9 cellular contexts compared by ENCODE assay signal in genomic region chr14:93044601-93045000, GRCh38.
DNase-seq lines count a peak whose midpoint lies in the region; ATAC-seq and TF ChIP-seq lines count a peak whose summit lies in the region.
"Had no signal": no experiment of that assay in that cellular context is flagged by ENCODE, and none has a peak within 500 bp of the region (broad histone marks: within the 10 kb centered on the region; RNA-seq: fewer than 3 reads in every experiment).

No MANE protein-coding gene starts in this region.

- H3K9me3 Mint-ChIP-seq in activated naive CD4-positive, alpha-beta T cell treated with anti-CD3 and anti-CD28 coated beads, Interleukin-2, amount 10 ng/mL, durations not matched to agents 7 days and 5 days: no peaks in the 10 kb centered on the region

- no peak for TF ChIP-seq CTCF in WERI-Rb-1 (IDR thresholded peaks at IDR 0.05; ENCODE audit: low read depth, low read length)

- peak; percentile 88 for DNase-seq in CD1c-positive myeloid dendritic cell (ENCODE audit: extremely low spot score)
- no peak for DNase-seq in WERI-Rb-1
- DNase-seq in DMS 273 treated with DMSO at 0.1 percent for 48 hours (lab: John Stamatoyannopoulos, UW): no peak
- DNase-seq in NCI-H510A treated with DMSO at 0.1 percent for 48 hours (lab: John Stamatoyannopoulos, UW): no peak
- DNase-seq in activated naive CD4-positive, alpha-beta T cell treated with anti-CD3 and anti-CD28 coated beads, Interleukin-2, amount 10 ng/mL, durations not matched to agents 7 days and 5 days: no peak
- DNase-seq in hypothalamus (lab: John Stamatoyannopoulos, UW): no peak
- DNase-seq: stimulated activated CD4-positive, alpha-beta T cell treated with anti-CD3 and anti-CD28 coated beads, Interleukin-4, amount 100 ng/mL, for 4 hours had no signal

- no peak overlapping the region for H3K4me3 Mint-ChIP-seq in activated naive CD4-positive, alpha-beta T cell treated with anti-CD3 and anti-CD28 coated beads, Interleukin-2, amount 10 ng/mL, durations not matched to agents 7 days and 5 days

- H3K36me3 ChIP-seq in WERI-Rb-1 (no peaks in the 10 kb centered on the region), mucosa of rectum (ENCODE audit: control insufficient read depth in 2 of 2, insufficient read depth in 2 of 2, low read length in 2 of 2) (no peaks in the 10 kb centered on the region)

- H3K9ac ChIP-seq in mucosa of rectum (ENCODE audit: low read depth in 1 of 2, low read length in 2 of 2): peak overlapping the region; percentile 63 to 68

- H3K27me3 Mint-ChIP-seq in activated naive CD4-positive, alpha-beta T cell treated with anti-CD3 and anti-CD28 coated beads, Interleukin-2, amount 10 ng/mL, durations not matched to agents 7 days and 5 days: no peaks in the 10 kb centered on the region

- peaks cover 91 to 96% of the 10 kb centered on the region in 2 donors for H3K4me1 ChIP-seq in mucosa of rectum (ENCODE audit: control insufficient read depth in 2 of 2, insufficient read depth in 2 of 2, low read length in 2 of 2)

- no peak overlapping the region for H3K4me3 ChIP-seq in WERI-Rb-1 (ENCODE audit: low read depth, low read length)
- H3K4me3 ChIP-seq in mucosa of rectum (ENCODE audit: low read length in 2 of 2): no peak overlapping the region

- peaks cover 6% of the 10 kb centered on the region for H3K36me3 Mint-ChIP-seq in activated naive CD4-positive, alpha-beta T cell treated with anti-CD3 and anti-CD28 coated beads, Interleukin-2, amount 10 ng/mL, durations not matched to agents 7 days and 5 days

- H3K27me3 ChIP-seq in WERI-Rb-1 (ENCODE audit: insufficient read depth, low read depth, severe bottlenecking) (no peaks in the 10 kb centered on the region), mucosa of rectum (ENCODE audit: control insufficient read depth in 2 of 2, insufficient read depth in 2 of 2, low read length in 2 of 2) (no peaks in the 10 kb centered on the region)

- H3K27ac Mint-ChIP-seq in activated naive CD4-positive, alpha-beta T cell treated with anti-CD3 and anti-CD28 coated beads, Interleukin-2, amount 10 ng/mL, durations not matched to agents 7 days and 5 days: no peak overlapping the region

- H3K9me3 ChIP-seq in WERI-Rb-1 (ENCODE audit: severe bottlenecking): no peaks in the 10 kb centered on the region
- H3K9me3 ChIP-seq in mucosa of rectum (ENCODE audit: control insufficient read depth in 2 of 2, low read length in 2 of 2): no peaks in the 10 kb centered on the region

- H3K27ac ChIP-seq in WERI-Rb-1: peak overlapping the region; percentile 36
- H3K27ac ChIP-seq in mucosa of rectum (ENCODE audit: low read depth in 2 of 2, low read length in 2 of 2): peak overlapping the region; percentile 96 to 97

- ATAC-seq in HG02763 (IDR thresholded peaks at IDR 0.05; ENCODE audit: unreplicated experiment): peak; percentile 43

- H3K4me1 Mint-ChIP-seq in activated naive CD4-positive, alpha-beta T cell treated with anti-CD3 and anti-CD28 coated beads, Interleukin-2, amount 10 ng/mL, durations not matched to agents 7 days and 5 days: peaks cover 31% of the 10 kb centered on the region

- CTCF ChIA-PET in activated naive CD4-positive, alpha-beta T cell treated with anti-CD3 and anti-CD28 coated beads, Interleukin-2, amount 10 ng/mL, durations not matched to agents 7 days and 5 days (lab: Charles Lee): no interaction called here
